ENCODE assay signal across 11 cellular contexts in the genomic region with DNA sequence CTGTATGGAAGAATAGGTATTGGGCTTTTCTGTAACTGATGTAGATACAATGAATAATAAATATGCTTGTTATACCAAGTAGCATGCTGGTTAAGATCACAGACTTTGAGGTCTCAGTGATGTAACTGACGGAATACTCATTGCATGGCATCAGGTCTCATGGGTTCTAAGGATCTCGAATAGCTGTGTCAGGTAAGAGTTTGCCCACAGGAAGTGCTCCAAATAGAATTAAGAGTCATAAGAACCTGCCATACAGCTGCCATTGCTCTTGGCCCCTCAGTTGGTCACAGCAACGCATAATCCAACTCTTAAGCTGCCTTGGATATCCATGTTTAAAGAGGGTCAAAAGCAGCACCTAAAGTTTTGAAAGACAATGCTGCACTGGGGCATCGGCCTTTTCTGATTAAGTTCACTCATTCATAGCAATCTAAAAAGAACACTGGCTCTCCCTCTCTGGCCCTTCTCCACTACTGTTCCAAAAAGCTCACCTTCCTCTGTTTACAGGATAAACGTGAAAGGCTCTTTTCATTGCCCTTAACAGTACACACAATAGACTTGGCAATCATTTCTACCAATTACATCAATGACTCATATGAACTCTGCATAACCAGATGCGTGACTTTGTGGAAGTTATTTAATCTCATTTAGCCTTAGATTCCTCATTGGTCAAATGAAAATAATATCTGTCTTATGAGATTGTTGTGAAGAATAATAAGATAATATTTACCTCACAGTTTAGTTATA.
DNase-seq lines count a peak whose midpoint lies in the region; TF ChIP-seq lines count a peak whose summit lies in the region.
"Had no signal": no experiment of that assay in that cellular context is flagged by ENCODE, and none has a peak within 500 bp of the region (broad histone marks: within the 10 kb centered on the region; RNA-seq: fewer than 3 reads in every experiment).

No MANE protein-coding gene starts in this region.

- H3K4me1 ChIP-seq in prostate gland (replicated peaks) = no peaks in the 10 kb centered on the region
- H3K4me1 ChIP-seq in spleen = peaks cover 0 to 13% (median 0%) of the 10 kb centered on the region in 6 donors

- H3K27ac Mint-ChIP-seq in nephron progenitor cell = no peak overlapping the region
- H3K27ac Mint-ChIP-seq: T-cell had no signal

- TF ChIP-seq CTCF in prostate gland (IDR thresholded peaks at IDR 0.05) (no peak), spleen (IDR thresholded peaks at IDR 0.05 in 8 of 11, conservative IDR thresholded peaks at IDR 0.05 in 3 of 11) (no peak), nephron progenitor cell (IDR thresholded peaks at IDR 0.05) (no peak)

- no peak overlapping the region for H3K4me3 Mint-ChIP-seq in nephron progenitor cell
- H3K4me3 Mint-ChIP-seq: T-cell had no signal

- H3K36me3 ChIP-seq in prostate gland (no peaks in the 10 kb centered on the region), spleen (peaks cover 0 to 14% (median 5%) of the 10 kb centered on the region in 6 donors)

- H3K9me3 Mint-ChIP-seq in nephron progenitor cell = no peaks in the 10 kb centered on the region
- H3K9me3 Mint-ChIP-seq: T-cell had no signal

- no peaks in the 10 kb centered on the region for H3K4me1 Mint-ChIP-seq in nephron progenitor cell

- TF ChIP-seq POLR2A in prostate gland (IDR thresholded peaks at IDR 0.05) = no peak
- TF ChIP-seq POLR2A in spleen (IDR thresholded peaks at IDR 0.05) = no peak

- no peak overlapping the region for H3K27ac ChIP-seq in epithelial cell of prostate
- peak overlapping the region; percentile 26 to 42 for H3K27ac ChIP-seq in prostate gland
- no peak overlapping the region for H3K27ac ChIP-seq in spleen

- WGBS in prostate gland = 50% methylated on average over 6 of the region's 6 CpGs
- WGBS in spleen, 5 donors = 86 to 96% (median 90%) methylated on average over 6 of the region's 6 CpGs

- H3K27me3 ChIP-seq in prostate gland (replicated peaks; ENCODE audit: insufficient read depth) (no peaks in the 10 kb centered on the region), spleen (replicated peaks in 1 of 7) (no peaks in the 10 kb centered on the region)

- intact Hi-C loops in prostate gland (cut with DNase I) = no loop called here
- intact Hi-C loops in spleen (cut with DNase I; ENCODE audit: low total_unique reads) = no loop called here

- H3K27me3 Mint-ChIP-seq in nephron progenitor cell (ENCODE audit: low read depth, poor library complexity) = no peaks in the 10 kb centered on the region
- H3K27me3 Mint-ChIP-seq: T-cell had no signal

- DNase-seq in EH (ENCODE audit: low read depth) (peak; percentile 78), NCI-H69 (lab: John Stamatoyannopoulos, UW) (peak; percentile 87), epithelial cell of prostate (ENCODE audit: low read depth, low spot score) (peak; percentile 18), prostate gland (ENCODE audit: low spot score) (no peak), spleen (no peak), GF-D8 (lab: John Stamatoyannopoulos, UW) (no peak), kidney glomerular epithelial cell (lab: John Stamatoyannopoulos, UW) (no peak), nephron progenitor cell (no peak)
- DNase-seq: activated CD8-positive, alpha-beta memory T cell treated with anti-CD3 and anti-CD28 coated beads, Interleukin-2, amount 50 U/mL, for 4 hours; mesendoderm; T-cell had no signal

- H3K36me3 Mint-ChIP-seq in nephron progenitor cell (ENCODE audit: low read depth) = no peaks in the 10 kb centered on the region

- no peak overlapping the region for H3K4me3 ChIP-seq in prostate gland
- H3K4me3 ChIP-seq in spleen = no peak overlapping the region

- H3K9me3 ChIP-seq in prostate gland = no peaks in the 10 kb centered on the region
- no peaks in the 10 kb centered on the region for H3K9me3 ChIP-seq in spleen

Comparison
In these comparisons a context has a peak if more than half of its experiments do, and no peak if none do; other contexts are left out.
1. DNase-seq: peak in EH (single experiment), NCI-H69 (single experiment) and epithelial cell of prostate (single experiment); none in prostate gland (single experiment), spleen (single experiment), GF-D8 (single experiment), kidney glomerular epithelial cell (single experiment) and nephron progenitor cell (single experiment).
2. H3K27ac ChIP-seq: peak in prostate gland (2 of 2); none in epithelial cell of prostate (single experiment) and spleen (0 of 8).